ENCODE assay signal across 1 cellular context in genomic region chr17:47240375-47240764, GRCh38.
TF ChIP-seq lines count a peak whose summit lies in the region.

No MANE protein-coding gene starts in this region.

TF ChIP-seq in GM23338, 12 proteins besides CTCF, POLR2A, EP300 and RAD21 (continued from another document):
- TF ChIP-seq, protein P1, sequence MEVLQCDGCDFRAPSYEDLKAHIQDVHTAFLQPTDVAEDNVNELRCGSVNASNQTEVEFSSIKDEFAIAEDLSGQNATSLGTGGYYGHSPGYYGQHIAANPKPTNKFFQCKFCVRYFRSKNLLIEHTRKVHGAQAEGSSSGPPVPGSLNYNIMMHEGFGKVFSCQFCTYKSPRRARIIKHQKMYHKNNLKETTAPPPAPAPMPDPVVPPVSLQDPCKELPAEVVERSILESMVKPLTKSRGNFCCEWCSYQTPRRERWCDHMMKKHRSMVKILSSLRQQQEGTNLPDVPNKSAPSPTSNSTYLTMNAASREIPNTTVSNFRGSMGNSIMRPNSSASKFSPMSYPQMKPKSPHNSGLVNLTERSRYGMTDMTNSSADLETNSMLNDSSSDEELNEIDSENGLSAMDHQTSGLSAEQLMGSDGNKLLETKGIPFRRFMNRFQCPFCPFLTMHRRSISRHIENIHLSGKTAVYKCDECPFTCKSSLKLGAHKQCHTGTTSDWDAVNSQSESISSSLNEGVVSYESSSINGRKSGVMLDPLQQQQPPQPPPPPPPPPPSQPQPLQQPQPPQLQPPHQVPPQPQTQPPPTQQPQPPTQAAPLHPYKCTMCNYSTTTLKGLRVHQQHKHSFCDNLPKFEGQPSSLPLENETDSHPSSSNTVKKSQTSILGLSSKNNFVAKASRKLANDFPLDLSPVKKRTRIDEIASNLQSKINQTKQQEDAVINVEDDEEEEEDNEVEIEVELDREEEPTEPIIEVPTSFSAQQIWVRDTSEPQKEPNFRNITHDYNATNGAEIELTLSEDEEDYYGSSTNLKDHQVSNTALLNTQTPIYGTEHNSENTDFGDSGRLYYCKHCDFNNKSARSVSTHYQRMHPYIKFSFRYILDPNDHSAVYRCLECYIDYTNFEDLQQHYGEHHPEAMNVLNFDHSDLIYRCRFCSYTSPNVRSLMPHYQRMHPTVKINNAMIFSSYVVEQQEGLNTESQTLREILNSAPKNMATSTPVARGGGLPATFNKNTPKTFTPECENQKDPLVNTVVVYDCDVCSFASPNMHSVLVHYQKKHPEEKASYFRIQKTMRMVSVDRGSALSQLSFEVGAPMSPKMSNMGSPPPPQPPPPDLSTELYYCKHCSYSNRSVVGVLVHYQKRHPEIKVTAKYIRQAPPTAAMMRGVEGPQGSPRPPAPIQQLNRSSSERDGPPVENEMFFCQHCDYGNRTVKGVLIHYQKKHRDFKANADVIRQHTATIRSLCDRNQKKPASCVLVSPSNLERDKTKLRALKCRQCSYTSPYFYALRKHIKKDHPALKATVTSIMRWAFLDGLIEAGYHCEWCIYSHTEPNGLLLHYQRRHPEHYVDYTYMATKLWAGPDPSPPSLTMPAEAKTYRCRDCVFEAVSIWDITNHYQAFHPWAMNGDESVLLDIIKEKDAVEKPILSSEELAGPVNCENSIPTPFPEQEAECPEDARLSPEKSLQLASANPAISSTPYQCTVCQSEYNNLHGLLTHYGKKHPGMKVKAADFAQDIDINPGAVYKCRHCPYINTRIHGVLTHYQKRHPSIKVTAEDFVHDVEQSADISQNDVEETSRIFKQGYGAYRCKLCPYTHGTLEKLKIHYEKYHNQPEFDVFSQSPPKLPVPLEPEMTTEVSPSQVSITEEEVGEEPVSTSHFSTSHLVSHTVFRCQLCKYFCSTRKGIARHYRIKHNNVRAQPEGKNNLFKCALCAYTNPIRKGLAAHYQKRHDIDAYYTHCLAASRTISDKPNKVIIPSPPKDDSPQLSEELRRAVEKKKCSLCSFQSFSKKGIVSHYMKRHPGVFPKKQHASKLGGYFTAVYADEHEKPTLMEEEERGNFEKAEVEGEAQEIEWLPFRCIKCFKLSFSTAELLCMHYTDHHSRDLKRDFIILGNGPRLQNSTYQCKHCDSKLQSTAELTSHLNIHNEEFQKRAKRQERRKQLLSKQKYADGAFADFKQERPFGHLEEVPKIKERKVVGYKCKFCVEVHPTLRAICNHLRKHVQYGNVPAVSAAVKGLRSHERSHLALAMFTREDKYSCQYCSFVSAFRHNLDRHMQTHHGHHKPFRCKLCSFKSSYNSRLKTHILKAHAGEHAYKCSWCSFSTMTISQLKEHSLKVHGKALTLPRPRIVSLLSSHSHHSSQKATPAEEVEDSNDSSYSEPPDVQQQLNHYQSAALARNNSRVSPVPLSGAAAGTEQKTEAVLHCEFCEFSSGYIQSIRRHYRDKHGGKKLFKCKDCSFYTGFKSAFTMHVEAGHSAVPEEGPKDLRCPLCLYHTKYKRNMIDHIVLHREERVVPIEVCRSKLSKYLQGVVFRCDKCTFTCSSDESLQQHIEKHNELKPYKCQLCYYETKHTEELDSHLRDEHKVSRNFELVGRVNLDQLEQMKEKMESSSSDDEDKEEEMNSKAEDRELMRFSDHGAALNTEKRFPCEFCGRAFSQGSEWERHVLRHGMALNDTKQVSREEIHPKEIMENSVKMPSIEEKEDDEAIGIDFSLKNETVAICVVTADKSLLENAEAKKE (CRISPR knock-in tag; IDR thresholded peaks at IDR 0.05), result no peak
- TF ChIP-seq ZNF114 (CRISPR knock-in tag; IDR thresholded peaks at IDR 0.05), result no peak
